In the genomic region with DNA sequence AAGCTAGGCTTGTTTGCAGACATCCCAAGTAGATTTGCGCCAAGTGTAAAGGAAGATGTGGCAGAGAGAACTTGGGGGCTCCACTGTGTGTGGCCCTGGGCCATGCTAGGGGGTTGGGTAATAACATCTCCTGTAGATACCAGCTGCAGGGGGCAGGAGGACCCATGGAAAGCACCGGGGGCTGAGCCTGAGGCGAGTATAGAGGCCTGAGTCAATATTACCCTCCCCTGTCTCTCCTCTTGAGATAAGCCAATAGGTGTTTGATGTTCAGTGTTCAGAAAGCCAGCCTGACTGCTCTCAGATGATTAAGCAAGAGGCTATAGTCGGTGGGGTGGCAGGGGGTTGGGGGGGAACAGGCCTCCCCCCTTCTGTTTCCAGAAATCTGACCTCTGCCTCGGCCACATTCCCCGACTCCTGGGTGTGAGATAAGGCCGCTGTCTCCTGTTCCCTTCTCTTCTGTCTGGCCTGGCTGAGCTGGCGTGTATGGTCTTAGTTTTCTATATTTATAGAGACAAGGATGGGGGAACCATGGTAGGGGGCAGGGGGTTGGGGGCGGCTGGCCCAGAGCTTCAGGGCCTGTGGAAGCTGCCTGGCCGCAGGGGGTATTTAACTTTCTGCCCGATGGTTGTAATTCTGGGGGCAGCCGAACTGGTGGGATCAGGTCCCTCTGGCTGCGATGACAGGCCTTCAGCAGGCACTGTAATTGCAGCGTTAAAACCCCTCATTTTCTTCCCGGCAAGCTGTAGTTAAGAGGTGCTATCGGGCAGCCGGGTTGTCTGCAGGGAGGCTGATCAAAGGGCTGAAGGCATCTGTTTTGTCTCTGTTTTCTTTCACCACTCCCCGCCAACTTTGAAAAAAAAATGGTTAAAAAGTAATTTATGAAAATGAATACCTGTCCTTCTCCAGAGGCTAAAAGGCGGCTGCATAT, we compare ENCODE assay signal across 1 cellular context.
TF ChIP-seq lines count a peak whose summit lies in the region.

No MANE protein-coding gene starts in this region.

TF ChIP-seq in GM12878, 131 proteins besides CTCF, POLR2A, EP300 and RAD21 (continued from another document):
- TF ChIP-seq E4F1 (IDR thresholded peaks at IDR 0.05; ENCODE audit: borderline replicate concordance, partially characterized antibody): no peak
- no peak for TF ChIP-seq JUNB (IDR thresholded peaks at IDR 0.05)
- TF ChIP-seq ASH2L (IDR thresholded peaks at IDR 0.05; ENCODE audit: borderline replicate concordance, low read depth): no peak
- TF ChIP-seq RELB (IDR thresholded peaks at IDR 0.05; ENCODE audit: low read depth): no peak
- no peak for TF ChIP-seq BRCA1 (IDR thresholded peaks at IDR 0.05; ENCODE audit: low read depth, low read length)
- no peak for TF ChIP-seq REST (IDR thresholded peaks at IDR 0.05; ENCODE audit: low read depth, low read length)
